22 cellular contexts compared by ENCODE assay signal in the genomic region with DNA sequence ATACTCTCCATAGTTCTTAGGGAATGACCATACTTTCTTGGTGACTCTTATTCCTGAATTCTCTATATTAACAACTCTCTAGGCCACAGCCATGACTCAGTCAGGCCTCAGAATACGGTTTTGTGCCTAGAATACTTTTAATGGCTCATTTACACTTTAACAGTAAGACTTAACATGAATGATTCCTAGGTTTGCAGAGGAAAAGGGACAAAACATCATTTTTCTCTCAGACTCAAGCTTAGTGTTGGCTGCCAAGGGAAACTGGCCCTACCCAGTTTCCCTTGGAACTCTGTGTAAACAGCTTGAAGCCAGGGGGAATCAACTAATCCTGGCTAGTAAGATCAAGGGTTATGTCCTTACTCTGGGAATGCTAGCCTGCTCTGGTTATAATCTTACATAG.
DNase-seq lines count a peak whose midpoint lies in the region; ATAC-seq and TF ChIP-seq lines count a peak whose summit lies in the region.
"Had no signal": no experiment of that assay in that cellular context is flagged by ENCODE, and none has a peak within 500 bp of the region (broad histone marks: within the 10 kb centered on the region; RNA-seq: fewer than 3 reads in every experiment).

No MANE protein-coding gene starts in this region.

- H3K27me3 ChIP-seq in heart right ventricle, result no peaks in the 10 kb centered on the region
- H3K27me3 ChIP-seq in CD4-positive, alpha-beta memory T cell (ENCODE audit: insufficient read depth, low read length), result no peaks in the 10 kb centered on the region
- H3K27me3 ChIP-seq: adrenal gland, gastrocnemius medialis, upper lobe of left lung had no signal

- H3K4me1 Mint-ChIP-seq in CD4-positive, alpha-beta memory T cell, result no peaks in the 10 kb centered on the region
- H3K4me1 Mint-ChIP-seq: natural killer cell had no signal

- H3K4me3 ChIP-seq in heart right ventricle (no peak overlapping the region), astrocyte of the cerebellum (ENCODE audit: low read depth, low read length) (no peak overlapping the region)
- H3K4me3 ChIP-seq in CD4-positive, alpha-beta memory T cell (ENCODE audit: low read length in 2 of 2), result no peak overlapping the region
- H3K4me3 ChIP-seq: adrenal gland, gastrocnemius medialis, upper lobe of left lung had no signal

- TF ChIP-seq CTCF in heart right ventricle (IDR thresholded peaks at IDR 0.05) (no peak), astrocyte of the cerebellum (IDR thresholded peaks at IDR 0.05; ENCODE audit: low read depth, low read length, missing control alignments) (no peak)

- intact Hi-C loops in heart right ventricle (cut with DNase I), result loop anchor here in 1 of 10 donors (5.0 kb wide), 1 partner anchor 217 kb away; no protein-coding TSS in a partner anchor
- intact Hi-C loops in cardiac septum (cut with DNase I), result no loop called here
- intact Hi-C loops in CD4-positive, alpha-beta memory T cell (cut with micrococcal nuclease), result no loop called here

- 54 to 80% methylated on average over 1 of the region's 1 CpG for WGBS in heart right ventricle, 2 donors

- no peak overlapping the region for H3K4me3 Mint-ChIP-seq in CD4-positive, alpha-beta memory T cell
- H3K4me3 Mint-ChIP-seq: natural killer cell had no signal

- H3K27me3 Mint-ChIP-seq in CD4-positive, alpha-beta memory T cell, result peaks cover 6 to 8% of the 10 kb centered on the region in 2 donors

- ATAC-seq in heart right ventricle, result peak in 5 of 8 donors; percentile 37 to 82 (median 75)
- ATAC-seq: activated CD4-positive, CD25-positive, alpha-beta regulatory T cell treated with anti-CD3 and anti-CD28 coated beads, Interleukin-2, amount 50 U/mL, for 24 hours; gastrocnemius medialis; HepG2; natural killer cell had no signal

- H3K4me1 ChIP-seq in heart right ventricle, result peaks cover 0 to 4% (median 0%) of the 10 kb centered on the region in 9 donors
- no peaks in the 10 kb centered on the region for H3K4me1 ChIP-seq in CD4-positive, alpha-beta memory T cell (ENCODE audit: insufficient read depth, low read length)
- H3K4me1 ChIP-seq: adrenal gland, gastrocnemius medialis, upper lobe of left lung had no signal

- peaks cover 0 to 7% (median 0%) of the 10 kb centered on the region in 8 donors for H3K9me3 Mint-ChIP-seq in CD4-positive, alpha-beta memory T cell
- H3K9me3 Mint-ChIP-seq: activated T-helper 2 cell treated with anti-CD3 and anti-CD28 coated beads, Interferon-gamma antibody, Interleukin-2, Interleukin-4, amounts not matched to agents 10 μg/mL and 5 μg/mL and 100 μg/mL, durations not matched to agents 14 hours and 24 hours and 36 hours had no signal

- in situ Hi-C loops in astrocyte of the cerebellum (cut with HindIII; ENCODE audit: low sequenced_read_pairs), result no loop called here

- H3K27ac ChIP-seq in heart right ventricle, result peak overlapping the region in 5 of 10 donors; percentile 17 to 46 (median 20)
- H3K27ac ChIP-seq in CD4-positive, alpha-beta memory T cell (ENCODE audit: low read depth, low read length), result no peak overlapping the region
- H3K27ac ChIP-seq: adrenal gland, C4-2B, gastrocnemius medialis, upper lobe of left lung had no signal

- POLR2A ChIA-PET in CD4-positive, alpha-beta memory T cell (lab: Charles Lee; ENCODE audit: partially characterized antibody), result no interaction called here

- CTCF ChIA-PET in CD4-positive, alpha-beta memory T cell (lab: Charles Lee; ENCODE audit: partially characterized antibody), result no interaction called here

- H3K36me3 Mint-ChIP-seq in CD4-positive, alpha-beta memory T cell, result no peaks in the 10 kb centered on the region
- H3K36me3 Mint-ChIP-seq: natural killer cell had no signal

- no peaks in the 10 kb centered on the region for H3K36me3 ChIP-seq in heart right ventricle
- H3K36me3 ChIP-seq in CD4-positive, alpha-beta memory T cell (ENCODE audit: insufficient read depth, low read length), result no peaks in the 10 kb centered on the region
- H3K36me3 ChIP-seq: adrenal gland, gastrocnemius medialis, upper lobe of left lung had no signal

- DNase-seq in heart right ventricle (no peak), cardiac septum (ENCODE audit: low spot score) (no peak), astrocyte of the cerebellum (ENCODE audit: low read depth) (peak; percentile 6), medulla oblongata (ENCODE audit: extremely low spot score) (peak; percentile 54), NCI-H1930 (lab: John Stamatoyannopoulos, UW) (no peak), cortex of kidney (lab: John Stamatoyannopoulos, UW) (no peak)
- no peak for DNase-seq in activated naive CD4-positive, alpha-beta T cell treated with Interleukin-2 at 50 U/mL for 16 hours
- DNase-seq in CD4-positive, alpha-beta memory T cell, result no peak
- DNase-seq: adrenal gland; DMS79; gastrocnemius medialis; mammary epithelial cell; natural killer cell; NCI-H1694; SIG-M5; stimulated activated naive CD4-positive, alpha-beta T cell treated with Interleukin-2 at 50 U/mL for 16 hours; T-helper 2 cell; upper lobe of left lung had no signal

- H3K9me3 ChIP-seq in heart right ventricle, result no peaks in the 10 kb centered on the region
- H3K9me3 ChIP-seq in CD4-positive, alpha-beta memory T cell (ENCODE audit: control insufficient read depth in 1 of 2, low read length in 2 of 2), result no peaks in the 10 kb centered on the region
- H3K9me3 ChIP-seq: adrenal gland, gastrocnemius medialis, upper lobe of left lung had no signal

- no peak overlapping the region for H3K27ac Mint-ChIP-seq in CD4-positive, alpha-beta memory T cell
- H3K27ac Mint-ChIP-seq: activated T-helper 2 cell treated with anti-CD3 and anti-CD28 coated beads, Interferon-gamma antibody, Interleukin-2, Interleukin-4, amounts not matched to agents 10 μg/mL and 5 μg/mL and 100 μg/mL, durations not matched to agents 14 hours and 24 hours and 36 hours; natural killer cell had no signal

Comparison
In these comparisons a context has a peak if more than half of its experiments do, and no peak if none do; other contexts are left out.
1. DNase-seq: peak in astrocyte of the cerebellum (single experiment) and medulla oblongata (single experiment); none in heart right ventricle (0 of 2), cardiac septum (single experiment), activated naive CD4-positive, alpha-beta T cell treated with Interleukin-2 at 50 U/mL for 16 hours (single experiment), CD4-positive, alpha-beta memory T cell (0 of 5), NCI-H1930 (0 of 2) and cortex of kidney (single experiment).